Comparison of ENCODE assay signal across 1 cellular context in the genomic region with DNA sequence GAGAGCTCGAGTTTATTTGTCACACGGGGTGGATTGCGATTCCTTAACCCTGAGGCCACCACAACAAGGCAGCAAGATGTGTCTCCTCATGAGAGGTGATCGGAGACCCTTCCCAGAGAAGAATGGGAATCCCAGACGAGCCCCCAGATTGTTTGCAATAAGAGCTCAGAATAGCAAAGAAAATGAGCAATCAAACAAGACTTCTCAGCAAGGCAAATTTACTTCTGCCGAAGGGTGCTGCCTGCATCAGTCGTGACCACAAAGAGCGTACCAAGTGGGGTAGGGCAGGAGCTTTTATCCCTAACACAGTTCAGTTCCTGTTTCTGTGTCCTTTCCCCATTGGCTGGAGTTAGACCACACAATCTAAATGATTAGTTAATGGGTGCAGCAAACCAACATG.
TF ChIP-seq lines count a peak whose summit lies in the region.

No MANE protein-coding gene starts in this region.

TF ChIP-seq in GM23338, 12 proteins besides CTCF, POLR2A, EP300 and RAD21 (continued from another document):
- TF ChIP-seq ZNF462 (CRISPR knock-in tag; IDR thresholded peaks at IDR 0.05): no peak
- no peak for TF ChIP-seq POLR2AphosphoS5 (IDR thresholded peaks at IDR 0.05; ENCODE audit: low read depth)
- TF ChIP-seq, protein P1, sequence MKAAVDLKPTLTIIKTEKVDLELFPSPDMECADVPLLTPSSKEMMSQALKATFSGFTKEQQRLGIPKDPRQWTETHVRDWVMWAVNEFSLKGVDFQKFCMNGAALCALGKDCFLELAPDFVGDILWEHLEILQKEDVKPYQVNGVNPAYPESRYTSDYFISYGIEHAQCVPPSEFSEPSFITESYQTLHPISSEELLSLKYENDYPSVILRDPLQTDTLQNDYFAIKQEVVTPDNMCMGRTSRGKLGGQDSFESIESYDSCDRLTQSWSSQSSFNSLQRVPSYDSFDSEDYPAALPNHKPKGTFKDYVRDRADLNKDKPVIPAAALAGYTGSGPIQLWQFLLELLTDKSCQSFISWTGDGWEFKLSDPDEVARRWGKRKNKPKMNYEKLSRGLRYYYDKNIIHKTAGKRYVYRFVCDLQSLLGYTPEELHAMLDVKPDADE (IDR thresholded peaks at IDR 0.05): no peak
- TF ChIP-seq JUNB (IDR thresholded peaks at IDR 0.05; ENCODE audit: unreplicated experiment): no peak
- no peak for TF ChIP-seq ZNF114 (CRISPR knock-in tag; IDR thresholded peaks at IDR 0.05)
- TF ChIP-seq NANOG (IDR thresholded peaks at IDR 0.05; ENCODE audit: borderline replicate concordance): no peak
